In the genomic region with DNA sequence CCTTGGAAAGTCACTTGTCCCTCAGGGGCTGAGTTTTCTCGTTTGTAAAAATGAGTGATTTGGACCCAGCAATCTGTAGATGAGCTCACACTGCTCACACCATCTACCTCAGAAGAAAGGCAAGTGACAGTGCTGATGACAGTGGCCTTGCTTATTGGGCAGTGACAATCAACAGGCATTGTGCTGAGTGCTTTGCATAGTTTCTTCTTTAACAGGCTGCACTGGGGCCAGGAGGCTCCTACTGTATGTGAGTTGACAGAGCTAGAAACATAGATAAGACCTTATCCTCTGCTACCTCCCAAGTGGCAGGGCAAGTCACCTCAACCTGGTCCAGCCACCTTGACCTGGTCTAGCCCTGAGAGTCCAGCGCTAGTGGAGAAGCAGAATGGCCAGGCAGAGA, we compare ENCODE assay signal across 19 cellular contexts. TPM values are rescaled to one million over a fixed set of nuclear protein-coding genes. Genes with fewer than 3 reads are reported as not detected.
DNase-seq lines count a peak whose midpoint lies in the region; ATAC-seq, FAIRE-seq and TF ChIP-seq lines count a peak whose summit lies in the region.
"Had no signal": no experiment of that assay in that cellular context is flagged by ENCODE, and none has a peak within 500 bp of the region (broad histone marks: within the 10 kb centered on the region; RNA-seq: fewer than 3 reads in every experiment).

No MANE protein-coding gene starts in this region.

- TF ChIP-seq POLR2A in heart left ventricle (IDR thresholded peaks at IDR 0.05), result no peak
- TF ChIP-seq POLR2A in suprapubic skin (IDR thresholded peaks at IDR 0.05), result no peak

- no peak for TF ChIP-seq EP300 in suprapubic skin (IDR thresholded peaks at IDR 0.05)

- H3K36me3 Mint-ChIP-seq in stimulated activated effector memory CD8-positive, alpha-beta T cell treated with anti-CD3 and anti-CD28 coated beads, Interleukin-12 subunit alpha, Interleukin-12 subunit beta, amount 100 ng/mL, for 72 hours, result peaks cover 90% of the 10 kb centered on the region

- no peak overlapping the region for H3K4me3 Mint-ChIP-seq in stimulated activated effector memory CD8-positive, alpha-beta T cell treated with anti-CD3 and anti-CD28 coated beads, Interleukin-12 subunit alpha, Interleukin-12 subunit beta, amount 100 ng/mL, for 72 hours
- H3K4me3 Mint-ChIP-seq: B cell; CD4-positive, alpha-beta T cell; HFFc6 had no signal

- H3K9me3 ChIP-seq in heart left ventricle, result no peaks in the 10 kb centered on the region
- no peaks in the 10 kb centered on the region for H3K9me3 ChIP-seq in suprapubic skin
- H3K9me3 ChIP-seq in colonic mucosa, result no peaks in the 10 kb centered on the region
- H3K9me3 ChIP-seq: HAP-1 had no signal

- H3K36me3 ChIP-seq in heart left ventricle (peaks cover 0 to 98% (median 86%) of the 10 kb centered on the region in 9 donors), bronchial epithelial cell (ENCODE audit: control insufficient read depth, insufficient read depth, low read length) (peaks cover 7% of the 10 kb centered on the region), suprapubic skin (peaks cover 90% of the 10 kb centered on the region), colonic mucosa (no peaks in the 10 kb centered on the region)

- no peaks in the 10 kb centered on the region for H3K9me3 Mint-ChIP-seq in stimulated activated effector memory CD8-positive, alpha-beta T cell treated with anti-CD3 and anti-CD28 coated beads, Interleukin-12 subunit alpha, Interleukin-12 subunit beta, amount 100 ng/mL, for 72 hours
- H3K9me3 Mint-ChIP-seq: CD4-positive, alpha-beta T cell; HFFc6 had no signal

- peaks cover 6% of the 10 kb centered on the region for H3K4me1 Mint-ChIP-seq in stimulated activated effector memory CD8-positive, alpha-beta T cell treated with anti-CD3 and anti-CD28 coated beads, Interleukin-12 subunit alpha, Interleukin-12 subunit beta, amount 100 ng/mL, for 72 hours
- H3K4me1 Mint-ChIP-seq: B cell had no signal

- H3K4me3 ChIP-seq in heart left ventricle (no peak overlapping the region), bronchial epithelial cell (ENCODE audit: low read depth, low read length) (no peak overlapping the region), suprapubic skin (no peak overlapping the region), colonic mucosa (no peak overlapping the region)
- H3K4me3 ChIP-seq: GM12878, HAP-1 had no signal

- TF ChIP-seq CTCF in heart left ventricle (IDR thresholded peaks at IDR 0.05) (no peak), bronchial epithelial cell (IDR thresholded peaks at IDR 0.05; ENCODE audit: insufficient read depth, low read length, severe bottlenecking) (no peak), suprapubic skin (IDR thresholded peaks at IDR 0.05) (no peak), colonic mucosa (IDR thresholded peaks at IDR 0.05) (no peak)

- DNase-seq in heart left ventricle (no peak), cardiac septum (ENCODE audit: low spot score) (no peak), bronchial epithelial cell (ENCODE audit: low read depth) (no peak), suprapubic skin (ENCODE audit: low spot score in 2 of 2) (no peak), NCI-H524 treated with DMSO at 0.1 percent for 48 hours (lab: John Stamatoyannopoulos, UW) (no peak), colonic mucosa (no peak)
- no peak for DNase-seq in stimulated activated effector memory CD8-positive, alpha-beta T cell treated with anti-CD3 and anti-CD28 coated beads, Interleukin-12 subunit alpha, Interleukin-12 subunit beta, amount 100 ng/mL, for 72 hours (ENCODE audit: low spot score in 2 of 2)
- DNase-seq: ACHN; C1 segment of cervical spinal cord; CD4-positive, alpha-beta T cell; DMS79; HFFc6 had no signal

- WGBS in heart left ventricle, 4 donors, result 73 to 91% (median 76%) methylated on average over 2 of the region's 2 CpGs
- WGBS in suprapubic skin, result 91% methylated on average over 1 of the region's 2 CpGs

- peak; percentile 28 for FAIRE-seq in bronchial epithelial cell (lab: Jason Lieb, UNC)
- FAIRE-seq: GM12878, H1 had no signal

- H3K27ac Mint-ChIP-seq in stimulated activated effector memory CD8-positive, alpha-beta T cell treated with anti-CD3 and anti-CD28 coated beads, Interleukin-12 subunit alpha, Interleukin-12 subunit beta, amount 100 ng/mL, for 72 hours, result peak overlapping the region; percentile 0
- H3K27ac Mint-ChIP-seq: B cell; CD4-positive, alpha-beta T cell; HFFc6 had no signal

- H3K4me1 ChIP-seq in heart left ventricle, result peaks cover 0 to 7% (median 0%) of the 10 kb centered on the region in 12 donors
- H3K4me1 ChIP-seq in suprapubic skin, result no peaks in the 10 kb centered on the region
- H3K4me1 ChIP-seq in colonic mucosa, result no peaks in the 10 kb centered on the region

- H3K27me3 ChIP-seq in heart left ventricle (no peaks in the 10 kb centered on the region), bronchial epithelial cell (ENCODE audit: control insufficient read depth, insufficient read depth, low read length) (no peaks in the 10 kb centered on the region), suprapubic skin (no peaks in the 10 kb centered on the region), colonic mucosa (no peaks in the 10 kb centered on the region)

- no peak overlapping the region for H3K9ac ChIP-seq in colonic mucosa (ENCODE audit: low read depth in 2 of 2, low read length in 2 of 2)

- intact Hi-C loops in heart left ventricle (cut with DNase I) (no loop called here), cardiac septum (cut with DNase I) (no loop called here), colonic mucosa (cut with DNase I) (no loop called here)

- no peak overlapping the region for H3K27ac ChIP-seq in heart left ventricle
- no peak overlapping the region for H3K27ac ChIP-seq in suprapubic skin
- no peak overlapping the region for H3K27ac ChIP-seq in colonic mucosa

- ATAC-seq in heart left ventricle, result peak in 3 of 4 donors; percentile 56 to 78 (median 77)
- ATAC-seq in stimulated activated effector memory CD8-positive, alpha-beta T cell treated with anti-CD3 and anti-CD28 coated beads, Interleukin-12 subunit alpha, Interleukin-12 subunit beta, amount 100 ng/mL, for 72 hours, result no peak
- ATAC-seq: GM12878 had no signal

RNA-seq across cellular contexts. Expression of a gene that starts 29.7 kb away (rescaled TPM):
- total RNA-seq in heart left ventricle (under 1 TPM in 1 of 9 donors, not detected in 8; 0.08 TPM), cardiac septum (not detected), bronchial epithelial cell (not detected in 2 replicates), suprapubic skin (under 1 TPM in 1 of 4 donors, not detected in 3; 0.13 TPM), colonic mucosa (not detected)
- not detected for polyA plus RNA-seq in heart left ventricle
- total RNA-seq: A172; CD4-positive, alpha-beta T cell; G401; H1; HFFc6; HT1080 had no signal
- polyA plus RNA-seq: H1 had no signal
